21 cellular contexts compared by ENCODE assay signal in genomic region chr3:42960282-42960681, GRCh38. TPM values are rescaled to one million over a fixed set of nuclear protein-coding genes. Genes with fewer than 3 reads are reported as not detected.
DNase-seq lines count a peak whose midpoint lies in the region; ATAC-seq and TF ChIP-seq lines count a peak whose summit lies in the region.
"Had no signal": no experiment of that assay in that cellular context is flagged by ENCODE, and none has a peak within 500 bp of the region (broad histone marks: within the 10 kb centered on the region; RNA-seq: fewer than 3 reads in every experiment).

No MANE protein-coding gene starts in this region.

- in situ Hi-C loops in Caki2 (cut with HindIII; ENCODE audit: low pct_unique_long_range_greater_than_20kb, low sequenced_read_pairs) = no loop called here
- in situ Hi-C loops in brain microvascular endothelial cell (cut with HindIII; ENCODE audit: low pct_ligation_motif_present, low sequenced_read_pairs) = no loop called here

- no peaks in the 10 kb centered on the region for H3K27me3 Mint-ChIP-seq in activated naive CD8-positive, alpha-beta T cell treated with anti-CD3 and anti-CD28 coated beads, Interleukin-2, amount 50 U/mL, for 24 hours
- peaks cover 0 to 2% (median 1%) of the 10 kb centered on the region in 5 donors for H3K27me3 Mint-ChIP-seq in naive thymus-derived CD8-positive, alpha-beta T cell

- H3K27ac ChIP-seq in brain microvascular endothelial cell = no peak overlapping the region
- H3K27ac ChIP-seq: colonic mucosa, epithelial cell of prostate, SJCRH30, uterus had no signal

- H3K27me3 ChIP-seq in brain microvascular endothelial cell (replicated peaks) = no peaks in the 10 kb centered on the region
- H3K27me3 ChIP-seq: colonic mucosa, SJCRH30, uterus had no signal

- no peaks in the 10 kb centered on the region for H3K9me3 Mint-ChIP-seq in activated naive CD8-positive, alpha-beta T cell treated with anti-CD3 and anti-CD28 coated beads, Interleukin-2, amount 50 U/mL, for 24 hours
- no peaks in the 10 kb centered on the region for H3K9me3 Mint-ChIP-seq in naive thymus-derived CD8-positive, alpha-beta T cell
- H3K9me3 Mint-ChIP-seq: natural killer cell treated with Interleukin-12 subunit alpha and Interleukin-12 subunit beta and Interleukin-15 and Interleukin-18, amount 100 ng/mL, for 72 hours; T-helper 2 cell treated with Interferon-gamma antibody and Interleukin-4, amounts not matched to agents 5 μg/mL and 100 μg/mL, for 36 hours had no signal

- DNase-seq in Caki2 (ENCODE audit: low read depth) (peak; percentile 6), LNCaP clone FGC (ENCODE audit: low read depth) (peak; percentile 58), brain microvascular endothelial cell (peak; percentile 20), iPS-NIHi11 (ENCODE audit: low spot score) (peak; percentile 34), SIG-M5 treated with dmso at 0.1 percent for 504 hours (lab: John Stamatoyannopoulos, UW; ENCODE audit: unreplicated experiment) (no peak)
- DNase-seq in activated naive CD8-positive, alpha-beta T cell treated with anti-CD3 and anti-CD28 coated beads, Interleukin-2, amount 50 U/mL, for 24 hours = no peak
- no peak for DNase-seq in naive thymus-derived CD8-positive, alpha-beta T cell
- DNase-seq: colonic mucosa; DND-41; HCEC 1CT; NCI-H1930; NCI-H446 treated with DMSO at 0.1 percent for 48 hours; posterior cingulate gyrus; stimulated activated CD4-positive, alpha-beta T cell treated with anti-CD3 and anti-CD28 coated beads, Interleukin-4, amount 100 ng/mL, for 24 hours; uterus had no signal

- ATAC-seq in activated naive CD8-positive, alpha-beta T cell treated with anti-CD3 and anti-CD28 coated beads, Interleukin-2, amount 50 U/mL, for 24 hours = no peak
- ATAC-seq in naive thymus-derived CD8-positive, alpha-beta T cell = no peak
- ATAC-seq in GM18502 (IDR thresholded peaks at IDR 0.05; ENCODE audit: poor library complexity, unreplicated experiment) = no peak
- ATAC-seq: natural killer cell treated with Interleukin-12 subunit alpha and Interleukin-12 subunit beta and Interleukin-15 and Interleukin-18, amount 100 ng/mL, for 72 hours had no signal

- no peaks in the 10 kb centered on the region for H3K36me3 Mint-ChIP-seq in activated naive CD8-positive, alpha-beta T cell treated with anti-CD3 and anti-CD28 coated beads, Interleukin-2, amount 50 U/mL, for 24 hours (ENCODE audit: low read depth)
- peaks cover 0 to 2% (median 0%) of the 10 kb centered on the region in 3 donors for H3K36me3 Mint-ChIP-seq in naive thymus-derived CD8-positive, alpha-beta T cell
- H3K36me3 Mint-ChIP-seq: natural killer cell treated with Interleukin-12 subunit alpha and Interleukin-12 subunit beta and Interleukin-15 and Interleukin-18, amount 100 ng/mL, for 72 hours had no signal

- POLR2A ChIA-PET in naive thymus-derived CD8-positive, alpha-beta T cell (lab: Charles Lee) = no interaction called here

- TF ChIP-seq CTCF in LNCaP clone FGC (IDR thresholded peaks at IDR 0.05; ENCODE audit: control insufficient read depth, extremely low read depth, insufficient read depth) (no peak), brain microvascular endothelial cell (IDR thresholded peaks at IDR 0.05; ENCODE audit: low read depth, low read length, missing control alignments) (no peak)

- no peak overlapping the region for H3K27ac Mint-ChIP-seq in activated naive CD8-positive, alpha-beta T cell treated with anti-CD3 and anti-CD28 coated beads, Interleukin-2, amount 50 U/mL, for 24 hours
- no peak overlapping the region for H3K27ac Mint-ChIP-seq in naive thymus-derived CD8-positive, alpha-beta T cell
- H3K27ac Mint-ChIP-seq: natural killer cell treated with Interleukin-12 subunit alpha and Interleukin-12 subunit beta and Interleukin-15 and Interleukin-18, amount 100 ng/mL, for 72 hours; T-helper 2 cell treated with Interferon-gamma antibody and Interleukin-4, amounts not matched to agents 5 μg/mL and 100 μg/mL, for 36 hours had no signal

- H3K4me3 ChIP-seq in LNCaP clone FGC (ENCODE audit: low read depth, low read length) (no peak overlapping the region), brain microvascular endothelial cell (ENCODE audit: low read depth, low read length) (no peak overlapping the region)
- H3K4me3 ChIP-seq: colonic mucosa, lung, SJCRH30, uterus had no signal

- no peaks in the 10 kb centered on the region for H3K36me3 ChIP-seq in brain microvascular endothelial cell (replicated peaks)
- H3K36me3 ChIP-seq: colonic mucosa, SJCRH30, uterus had no signal

- no peak overlapping the region for H3K4me3 Mint-ChIP-seq in activated naive CD8-positive, alpha-beta T cell treated with anti-CD3 and anti-CD28 coated beads, Interleukin-2, amount 50 U/mL, for 24 hours
- H3K4me3 Mint-ChIP-seq in naive thymus-derived CD8-positive, alpha-beta T cell = no peak overlapping the region
- H3K4me3 Mint-ChIP-seq: natural killer cell treated with Interleukin-12 subunit alpha and Interleukin-12 subunit beta and Interleukin-15 and Interleukin-18, amount 100 ng/mL, for 72 hours; T-helper 2 cell treated with Interferon-gamma antibody and Interleukin-4, amounts not matched to agents 5 μg/mL and 100 μg/mL, for 36 hours had no signal

- H3K4me1 Mint-ChIP-seq in activated naive CD8-positive, alpha-beta T cell treated with anti-CD3 and anti-CD28 coated beads, Interleukin-2, amount 50 U/mL, for 24 hours = peaks cover 19% of the 10 kb centered on the region
- H3K4me1 Mint-ChIP-seq in naive thymus-derived CD8-positive, alpha-beta T cell = peaks cover 15 to 30% (median 25%) of the 10 kb centered on the region in 4 donors

RNA-seq across cellular contexts. Expression of gene GASK1A, which starts 18.8 kb away (rescaled TPM):
- total RNA-seq in Caki2 (2014; rRNA removed; shearing (Covaris generic); ENCODE audit: low replicate concordance) = 0.24 TPM in 1 of 2 replicates, not detected in the other
- total RNA-seq in naive thymus-derived CD8-positive, alpha-beta T cell = under 1 TPM in 1 of 2 experiments, not detected in 1; 0.14 TPM
- polyA plus RNA-seq in naive thymus-derived CD8-positive, alpha-beta T cell = under 1 TPM in 1 of 3 donors, not detected in 2; 0.09 TPM
- total RNA-seq: SJCRH30 had no signal

RNA-seq across cellular contexts. Expression of gene ZNF662, which starts 54.3 kb away (rescaled TPM):
- not detected in 2 replicates for total RNA-seq in Caki2 (2014; rRNA removed; shearing (Covaris generic); ENCODE audit: low replicate concordance)
- total RNA-seq in naive thymus-derived CD8-positive, alpha-beta T cell = 10 to 100 TPM; 17.6 to 19.5 TPM
- 1 to 10 TPM in 1 of 3 donors, under 1 TPM in 2; 0.22 to 1.1 (median 0.36) TPM for polyA plus RNA-seq in naive thymus-derived CD8-positive, alpha-beta T cell
- total RNA-seq: SJCRH30 had no signal

Comparison
In these comparisons a context has a peak if more than half of its experiments do, and no peak if none do; other contexts are left out.
1. DNase-seq: peak in Caki2 (single experiment), LNCaP clone FGC (single experiment), brain microvascular endothelial cell (single experiment) and iPS-NIHi11 (single experiment); none in SIG-M5 treated with dmso at 0.1 percent for 504 hours (single experiment), activated naive CD8-positive, alpha-beta T cell treated with anti-CD3 and anti-CD28 coated beads, Interleukin-2, amount 50 U/mL, for 24 hours (single experiment) and naive thymus-derived CD8-positive, alpha-beta T cell (0 of 10).
2. RNA of gene ZNF662, which starts 54.3 kb away (total RNA-seq): 17.6 to 19.5 TPM in naive thymus-derived CD8-positive, alpha-beta T cell; not detected in Caki2; every median in the first group is over 10 times any median in the second.